ENCODE assay signal across 28 cellular contexts in genomic region chr16:75391254-75391653, GRCh38.
"Had no signal": no experiment of that assay in that cellular context is flagged by ENCODE, and none has a peak within 500 bp of the region (broad histone marks: within the 10 kb centered on the region; RNA-seq: fewer than 3 reads in every experiment).

No MANE protein-coding gene starts in this region.

- ATAC-seq: activated CD4-positive, CD25-positive, alpha-beta regulatory T cell treated with anti-CD3 and anti-CD28 coated beads, Interleukin-2, amount 50 U/mL, for 24 hours; activated naive CD4-positive, alpha-beta T cell treated with anti-CD3 and anti-CD28 coated beads, Interleukin-2, amount 50 U/mL, for 72 hours; activated T-cell treated with anti-CD3 and anti-CD28 coated beads, Interleukin-2, amount 50 U/mL, for 72 hours; gastroesophageal sphincter; T-helper 17 cell had no signal

- H3K9me3 Mint-ChIP-seq: activated B cell treated with CpG ODN at 0.5 μM for 24 hours; activated naive CD4-positive, alpha-beta T cell treated with anti-CD3 and anti-CD28 coated beads, Interleukin-2, amount 10 ng/mL, durations not matched to agents 7 days and 5 days; activated naive CD4-positive, alpha-beta T cell treated with anti-CD3 and anti-CD28 coated beads, Interleukin-2, amount 50 U/mL, for 72 hours; activated naive CD8-positive, alpha-beta T cell treated with anti-CD3 and anti-CD28 coated beads, Interleukin-2, amount 10 ng/mL, durations not matched to agents 7 days and 5 days; activated T-cell treated with anti-CD3 and anti-CD28 coated beads, Interleukin-2, amount 50 U/mL, for 24 hours; activated T-cell treated with anti-CD3 and anti-CD28 coated beads, Interleukin-2, amount 50 U/mL, for 72 hours; T-helper 2 cell treated with Interferon-gamma antibody and Interleukin-4, amounts not matched to agents 5 μg/mL and 100 μg/mL, for 36 hours had no signal

- DNase-seq: activated B cell treated with CpG ODN at 0.5 μM for 24 hours; activated CD4-positive, alpha-beta T cell treated with anti-CD3 and anti-CD28 coated beads for 48 hours; activated CD4-positive, alpha-beta T cell treated with anti-CD3 and anti-CD28 coated beads, Interleukin-2, amount 50 U/mL, for 1 hour; activated CD4-positive, alpha-beta T cell treated with anti-CD3 and anti-CD28 coated beads, Interleukin-2, amount 50 U/mL, for 48 hours; activated CD8-positive, alpha-beta memory T cell treated with anti-CD3 and anti-CD28 coated beads, Interleukin-2, amount 50 U/mL, for 48 hours; activated gamma-delta T cell; activated naive CD4-positive, alpha-beta T cell; activated naive CD4-positive, alpha-beta T cell treated with anti-CD3 and anti-CD28 coated beads, Interleukin-2, amount 10 ng/mL, durations not matched to agents 7 days and 5 days; activated naive CD8-positive, alpha-beta T cell treated with anti-CD3 and anti-CD28 coated beads, Interleukin-2, amount 10 ng/mL, durations not matched to agents 7 days and 5 days; activated T-cell treated with anti-CD3 and anti-CD28 coated beads for 4 hours; activated T-cell treated with anti-CD3 and anti-CD28 coated beads, Interleukin-2, amount 50 U/mL, for 24 hours; activated T-cell treated with anti-CD3 and anti-CD28 coated beads, Interleukin-2, amount 50 U/mL, for 72 hours; central memory CD4-positive, alpha-beta T cell; cerebellar nuclear complex; colonic mucosa; effector CD8-positive, alpha-beta T cell; esophagus squamous epithelium; foreskin melanocyte; head of caudate nucleus; T-helper 1 cell; T-helper 17 cell; T1000; WERI-Rb-1 had no signal

- H3K4me1 ChIP-seq: colonic mucosa had no signal

- H3K27ac Mint-ChIP-seq: activated B cell treated with CpG ODN at 0.5 μM for 24 hours; activated naive CD4-positive, alpha-beta T cell treated with anti-CD3 and anti-CD28 coated beads, Interleukin-2, amount 10 ng/mL, durations not matched to agents 7 days and 5 days; activated naive CD4-positive, alpha-beta T cell treated with anti-CD3 and anti-CD28 coated beads, Interleukin-2, amount 50 U/mL, for 72 hours; activated naive CD8-positive, alpha-beta T cell treated with anti-CD3 and anti-CD28 coated beads, Interleukin-2, amount 10 ng/mL, durations not matched to agents 7 days and 5 days; activated T-cell treated with anti-CD3 and anti-CD28 coated beads, Interleukin-2, amount 50 U/mL, for 24 hours; activated T-cell treated with anti-CD3 and anti-CD28 coated beads, Interleukin-2, amount 50 U/mL, for 72 hours; T-helper 17 cell; T-helper 2 cell treated with Interferon-gamma antibody and Interleukin-4, amounts not matched to agents 5 μg/mL and 100 μg/mL, for 36 hours had no signal

- H3K4me3 Mint-ChIP-seq: activated B cell treated with CpG ODN at 0.5 μM for 24 hours; activated naive CD4-positive, alpha-beta T cell treated with anti-CD3 and anti-CD28 coated beads, Interleukin-2, amount 10 ng/mL, durations not matched to agents 7 days and 5 days; activated naive CD8-positive, alpha-beta T cell treated with anti-CD3 and anti-CD28 coated beads, Interleukin-2, amount 10 ng/mL, durations not matched to agents 7 days and 5 days; activated T-cell treated with anti-CD3 and anti-CD28 coated beads, Interleukin-2, amount 50 U/mL, for 24 hours; activated T-cell treated with anti-CD3 and anti-CD28 coated beads, Interleukin-2, amount 50 U/mL, for 72 hours; T-helper 17 cell; T-helper 2 cell treated with Interferon-gamma antibody and Interleukin-4, amounts not matched to agents 5 μg/mL and 100 μg/mL, for 36 hours had no signal

- H3K27me3 ChIP-seq: colonic mucosa, esophagus squamous epithelium, gastroesophageal sphincter had no signal

- H3K9me3 ChIP-seq: colonic mucosa, esophagus squamous epithelium, gastroesophageal sphincter had no signal

- H3K4me1 Mint-ChIP-seq: activated B cell treated with CpG ODN at 0.5 μM for 24 hours; activated naive CD4-positive, alpha-beta T cell treated with anti-CD3 and anti-CD28 coated beads, Interleukin-2, amount 10 ng/mL, durations not matched to agents 7 days and 5 days; activated naive CD8-positive, alpha-beta T cell treated with anti-CD3 and anti-CD28 coated beads, Interleukin-2, amount 10 ng/mL, durations not matched to agents 7 days and 5 days had no signal

- H3K27me3 Mint-ChIP-seq: activated B cell treated with CpG ODN at 0.5 μM for 24 hours; activated naive CD4-positive, alpha-beta T cell treated with anti-CD3 and anti-CD28 coated beads, Interleukin-2, amount 10 ng/mL, durations not matched to agents 7 days and 5 days; activated naive CD8-positive, alpha-beta T cell treated with anti-CD3 and anti-CD28 coated beads, Interleukin-2, amount 10 ng/mL, durations not matched to agents 7 days and 5 days; activated T-cell treated with anti-CD3 and anti-CD28 coated beads, Interleukin-2, amount 50 U/mL, for 24 hours; T-helper 17 cell had no signal

- H3K27ac ChIP-seq: colonic mucosa, epithelial cell of prostate, esophagus squamous epithelium, gastroesophageal sphincter, WERI-Rb-1 had no signal

- H3K4me3 ChIP-seq: colonic mucosa, esophagus squamous epithelium, gastroesophageal sphincter had no signal
